In the genomic region with DNA sequence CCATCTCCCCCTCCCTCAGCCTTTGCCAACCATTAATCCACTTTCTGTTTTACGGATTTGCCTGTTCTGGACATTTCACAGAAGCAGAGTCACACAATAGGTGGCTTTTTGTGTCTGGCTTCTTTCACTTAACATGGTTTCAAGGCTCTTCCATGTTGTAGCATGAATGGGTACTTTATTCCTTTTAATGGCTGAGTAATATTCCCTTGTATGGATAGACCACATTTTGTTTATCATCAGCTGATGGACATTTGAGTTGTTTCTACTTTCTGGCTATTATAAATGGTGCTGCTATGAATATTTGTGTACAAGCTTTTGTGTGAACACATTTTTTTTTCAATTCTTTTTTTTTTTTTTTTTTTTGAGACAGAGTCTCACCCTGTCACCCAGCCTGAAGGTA, we compare ENCODE assay signal across 8 cellular contexts.
"Had no signal": no experiment of that assay in that cellular context is flagged by ENCODE, and none has a peak within 500 bp of the region (broad histone marks: within the 10 kb centered on the region; RNA-seq: fewer than 3 reads in every experiment).

No MANE protein-coding gene starts in this region.

- ATAC-seq: GM12878 had no signal

- H3K4me3 ChIP-seq: GM12878 had no signal

- FAIRE-seq: G401.6, GM12878, GM12891, GM12892, GM18507, GM19239 had no signal

- DNase-seq: GDM1, GF-D8 had no signal
